Comparison of ENCODE assay signal across 1 cellular context in the genomic region with DNA sequence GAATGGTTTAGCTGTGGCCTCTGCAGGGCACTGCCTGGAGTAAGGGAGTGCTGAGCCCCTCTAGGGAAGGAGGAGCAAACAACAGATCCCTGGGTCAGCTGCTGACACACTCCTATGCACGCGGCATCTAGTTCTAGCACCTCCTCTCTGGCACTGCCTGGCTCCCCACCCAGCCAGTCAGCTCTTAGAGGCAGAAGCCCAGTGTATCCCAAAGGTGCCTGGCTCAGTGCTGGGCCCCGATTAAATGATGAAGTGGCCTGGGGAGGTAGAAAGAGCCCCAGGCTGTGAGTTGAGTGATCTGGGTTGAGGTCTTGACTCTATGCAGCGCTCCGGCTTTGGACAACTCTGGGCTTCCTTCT.
TF ChIP-seq lines count a peak whose summit lies in the region.

No MANE protein-coding gene starts in this region.

TF ChIP-seq in Ishikawa, 13 proteins besides CTCF, POLR2A, EP300 and RAD21 (continued from another document):
- TF ChIP-seq REST (IDR thresholded peaks at IDR 0.05; ENCODE audit: low read depth): no peak
